1 cellular context compared by ENCODE assay signal in genomic region chr5:143355710-143356109, GRCh38.
TF ChIP-seq lines count a peak whose summit lies in the region.

No MANE protein-coding gene starts in this region.

TF ChIP-seq in SK-N-SH treated with all-trans-retinoic acid at 6 μM for 48 hours, 23 proteins besides CTCF, POLR2A, EP300 and RAD21 (continued from another document):
- TF ChIP-seq, protein P1, sequence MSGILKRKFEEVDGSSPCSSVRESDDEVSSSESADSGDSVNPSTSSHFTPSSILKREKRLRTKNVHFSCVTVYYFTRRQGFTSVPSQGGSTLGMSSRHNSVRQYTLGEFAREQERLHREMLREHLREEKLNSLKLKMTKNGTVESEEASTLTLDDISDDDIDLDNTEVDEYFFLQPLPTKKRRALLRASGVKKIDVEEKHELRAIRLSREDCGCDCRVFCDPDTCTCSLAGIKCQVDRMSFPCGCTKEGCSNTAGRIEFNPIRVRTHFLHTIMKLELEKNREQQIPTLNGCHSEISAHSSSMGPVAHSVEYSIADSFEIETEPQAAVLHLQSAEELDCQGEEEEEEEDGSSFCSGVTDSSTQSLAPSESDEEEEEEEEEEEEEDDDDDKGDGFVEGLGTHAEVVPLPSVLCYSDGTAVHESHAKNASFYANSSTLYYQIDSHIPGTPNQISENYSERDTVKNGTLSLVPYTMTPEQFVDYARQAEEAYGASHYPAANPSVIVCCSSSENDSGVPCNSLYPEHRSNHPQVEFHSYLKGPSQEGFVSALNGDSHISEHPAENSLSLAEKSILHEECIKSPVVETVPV (CRISPR knock-in tag; IDR thresholded peaks at IDR 0.05) = no peak
- no peak for TF ChIP-seq ZC3H10 (CRISPR knock-in tag; IDR thresholded peaks at IDR 0.05)
